In genomic region chrX:94389044-94389443, GRCh38 we compare ENCODE assay signal across 37 cellular contexts.
"Had no signal": no experiment of that assay in that cellular context is flagged by ENCODE, and none has a peak within 500 bp of the region (broad histone marks: within the 10 kb centered on the region; RNA-seq: fewer than 3 reads in every experiment).

No MANE protein-coding gene starts in this region.

- H3K4me3 ChIP-seq: adrenal gland, ascending aorta, body of pancreas, breast epithelium, cardiac muscle cell had no signal

- H3K9me3 Mint-ChIP-seq: activated naive CD4-positive, alpha-beta T cell treated with anti-CD3 and anti-CD28 coated beads, Interleukin-2, amount 10 ng/mL, durations not matched to agents 7 days and 5 days; activated naive CD4-positive, alpha-beta T cell treated with anti-CD3 and anti-CD28 coated beads, Interleukin-2, amount 50 U/mL, for 24 hours; activated T-helper 1 cell treated with anti-CD3 and anti-CD28 coated beads, Interleukin-12 subunit alpha, Interleukin-12 subunit beta, Interleukin-2, Interleukin-4 antibody, amounts not matched to agents 30 ng/mL and 10 ng/mL and 1 ng/mL, durations not matched to agents 14 hours and 24 hours and 36 hours; activated T-helper 17 cell treated with anti-CD3 and anti-CD28 coated beads, Interleukin-2, amount 50 U/mL, for 72 hours had no signal

- DNase-seq: activated effector memory CD4-positive, alpha-beta T cell treated with anti-CD3 and anti-CD28 coated beads, Interleukin-2, amount 50 U/mL, for 16 hours; activated effector memory CD4-positive, alpha-beta T cell treated with Interleukin-2 at 50 U/mL for 16 hours; activated gamma-delta T cell; activated gamma-delta T cell treated with Interleukin-2 at 50 U/mL for 16 hours; activated naive CD4-positive, alpha-beta T cell; activated naive CD4-positive, alpha-beta T cell treated with anti-CD3 and anti-CD28 coated beads for 36 hours; activated naive CD4-positive, alpha-beta T cell treated with anti-CD3 and anti-CD28 coated beads, Interleukin-2, amount 10 ng/mL, durations not matched to agents 7 days and 5 days; activated naive CD4-positive, alpha-beta T cell treated with anti-CD3 and anti-CD28 coated beads, Interleukin-2, amount 50 U/mL, for 16 hours; activated naive CD4-positive, alpha-beta T cell treated with Interleukin-2 at 50 U/mL for 16 hours; activated naive CD8-positive, alpha-beta T cell treated with anti-CD3 and anti-CD28 coated beads for 36 hours; activated naive CD8-positive, alpha-beta T cell treated with anti-CD3 and anti-CD28 coated beads, Interleukin-2, amount 10 ng/mL, durations not matched to agents 7 days and 5 days; activated naive CD8-positive, alpha-beta T cell treated with anti-CD3 and anti-CD28 coated beads, Interleukin-2, amount 50 U/mL, for 24 hours; activated T-cell treated with anti-CD3 and anti-CD28 coated beads, Interleukin-2, amount 50 U/mL, for 24 hours; activated T-cell treated with anti-CD3 and anti-CD28 coated beads, Interleukin-2, amount 50 U/mL, for 4 hours; activated T-cell treated with anti-CD3 and anti-CD28 coated beads, Interleukin-2, amount 50 U/mL, for 48 hours; activated T-cell treated with anti-CD3 and anti-CD28 coated beads, Interleukin-2, amount 50 U/mL, for 72 hours; adrenal gland; amniotic stem cell; amygdala; anterior cingulate cortex; aorta; body of pancreas; brain microvascular endothelial cell; caudate nucleus; central memory CD4-positive, alpha-beta T cell; cerebellar nuclear complex had no signal

- H3K27me3 Mint-ChIP-seq: activated naive CD4-positive, alpha-beta T cell treated with anti-CD3 and anti-CD28 coated beads, Interleukin-2, amount 10 ng/mL, durations not matched to agents 7 days and 5 days; activated naive CD4-positive, alpha-beta T cell treated with anti-CD3 and anti-CD28 coated beads, Interleukin-2, amount 50 U/mL, for 24 hours; activated naive CD8-positive, alpha-beta T cell; activated naive CD8-positive, alpha-beta T cell treated with anti-CD3 and anti-CD28 coated beads for 36 hours; activated naive CD8-positive, alpha-beta T cell treated with anti-CD3 and anti-CD28 coated beads, Interleukin-2, amount 10 ng/mL, durations not matched to agents 7 days and 5 days; activated naive CD8-positive, alpha-beta T cell treated with anti-CD3 and anti-CD28 coated beads, Interleukin-2, amount 50 U/mL, for 24 hours; activated T-helper 17 cell treated with anti-CD3 and anti-CD28 coated beads, Interleukin-2, amount 50 U/mL, for 72 hours; brain; central memory CD8-positive, alpha-beta T cell had no signal

- H3K36me3 ChIP-seq: adrenal gland, ascending aorta, brain microvascular endothelial cell, breast epithelium, cardiac muscle cell had no signal

- H3K36me3 Mint-ChIP-seq: activated naive CD4-positive, alpha-beta T cell treated with anti-CD3 and anti-CD28 coated beads, Interleukin-2, amount 10 ng/mL, durations not matched to agents 7 days and 5 days; activated naive CD4-positive, alpha-beta T cell treated with anti-CD3 and anti-CD28 coated beads, Interleukin-2, amount 50 U/mL, for 24 hours; activated naive CD4-positive, alpha-beta T cell treated with anti-CD3 and anti-CD28 coated beads, Interleukin-2, amount 50 U/mL, for 72 hours; activated naive CD8-positive, alpha-beta T cell; activated naive CD8-positive, alpha-beta T cell treated with anti-CD3 and anti-CD28 coated beads for 36 hours; activated naive CD8-positive, alpha-beta T cell treated with anti-CD3 and anti-CD28 coated beads, Interleukin-2, amount 10 ng/mL, durations not matched to agents 7 days and 5 days; brain had no signal

- H3K27ac Mint-ChIP-seq: activated naive CD4-positive, alpha-beta T cell treated with anti-CD3 and anti-CD28 coated beads for 36 hours; activated naive CD4-positive, alpha-beta T cell treated with anti-CD3 and anti-CD28 coated beads, Interleukin-2, amount 10 ng/mL, durations not matched to agents 7 days and 5 days; activated naive CD4-positive, alpha-beta T cell treated with anti-CD3 and anti-CD28 coated beads, Interleukin-2, amount 50 U/mL, for 24 hours; activated naive CD4-positive, alpha-beta T cell treated with anti-CD3 and anti-CD28 coated beads, Interleukin-2, amount 50 U/mL, for 72 hours; activated naive CD8-positive, alpha-beta T cell; activated naive CD8-positive, alpha-beta T cell treated with anti-CD3 and anti-CD28 coated beads for 36 hours; activated naive CD8-positive, alpha-beta T cell treated with anti-CD3 and anti-CD28 coated beads, Interleukin-2, amount 10 ng/mL, durations not matched to agents 7 days and 5 days; activated naive CD8-positive, alpha-beta T cell treated with anti-CD3 and anti-CD28 coated beads, Interleukin-2, amount 50 U/mL, for 24 hours; activated T-cell treated with anti-CD3 and anti-CD28 coated beads, Interleukin-2, amount 50 U/mL, for 24 hours; activated T-cell treated with anti-CD3 and anti-CD28 coated beads, Interleukin-2, amount 50 U/mL, for 72 hours; activated T-helper 1 cell treated with anti-CD3 and anti-CD28 coated beads, Interleukin-12 subunit alpha, Interleukin-12 subunit beta, Interleukin-2, Interleukin-4 antibody, amounts not matched to agents 30 ng/mL and 10 ng/mL and 1 ng/mL, durations not matched to agents 14 hours and 24 hours and 36 hours; activated T-helper 17 cell treated with anti-CD3 and anti-CD28 coated beads, Interleukin-2, amount 50 U/mL, for 72 hours; activated T-helper 2 cell treated with anti-CD3 and anti-CD28 coated beads, Interferon-gamma antibody, Interleukin-2, Interleukin-4, amounts not matched to agents 10 μg/mL and 5 μg/mL and 100 μg/mL, durations not matched to agents 14 hours and 24 hours and 36 hours; brain had no signal

- H3K4me1 Mint-ChIP-seq: activated naive CD4-positive, alpha-beta T cell treated with anti-CD3 and anti-CD28 coated beads, Interleukin-2, amount 10 ng/mL, durations not matched to agents 7 days and 5 days; activated naive CD4-positive, alpha-beta T cell treated with anti-CD3 and anti-CD28 coated beads, Interleukin-2, amount 50 U/mL, for 24 hours; activated naive CD8-positive, alpha-beta T cell treated with anti-CD3 and anti-CD28 coated beads for 36 hours; activated naive CD8-positive, alpha-beta T cell treated with anti-CD3 and anti-CD28 coated beads, Interleukin-2, amount 10 ng/mL, durations not matched to agents 7 days and 5 days; activated naive CD8-positive, alpha-beta T cell treated with anti-CD3 and anti-CD28 coated beads, Interleukin-2, amount 50 U/mL, for 24 hours; activated T-helper 17 cell treated with anti-CD3 and anti-CD28 coated beads, Interleukin-2, amount 50 U/mL, for 72 hours; brain; central memory CD8-positive, alpha-beta T cell had no signal

- H3K4me3 Mint-ChIP-seq: activated naive CD4-positive, alpha-beta T cell treated with anti-CD3 and anti-CD28 coated beads for 36 hours; activated naive CD4-positive, alpha-beta T cell treated with anti-CD3 and anti-CD28 coated beads, Interleukin-2, amount 10 ng/mL, durations not matched to agents 7 days and 5 days; activated naive CD4-positive, alpha-beta T cell treated with anti-CD3 and anti-CD28 coated beads, Interleukin-2, amount 50 U/mL, for 24 hours; activated naive CD8-positive, alpha-beta T cell; activated naive CD8-positive, alpha-beta T cell treated with anti-CD3 and anti-CD28 coated beads for 36 hours; activated naive CD8-positive, alpha-beta T cell treated with anti-CD3 and anti-CD28 coated beads, Interleukin-2, amount 10 ng/mL, durations not matched to agents 7 days and 5 days; activated naive CD8-positive, alpha-beta T cell treated with anti-CD3 and anti-CD28 coated beads, Interleukin-2, amount 50 U/mL, for 24 hours; activated T-cell treated with anti-CD3 and anti-CD28 coated beads, Interleukin-2, amount 50 U/mL, for 24 hours; activated T-cell treated with anti-CD3 and anti-CD28 coated beads, Interleukin-2, amount 50 U/mL, for 4 hours; activated T-cell treated with anti-CD3 and anti-CD28 coated beads, Interleukin-2, amount 50 U/mL, for 72 hours; activated T-helper 1 cell treated with anti-CD3 and anti-CD28 coated beads, Interleukin-12 subunit alpha, Interleukin-12 subunit beta, Interleukin-2, Interleukin-4 antibody, amounts not matched to agents 30 ng/mL and 10 ng/mL and 1 ng/mL, durations not matched to agents 14 hours and 24 hours and 36 hours; activated T-helper 17 cell treated with anti-CD3 and anti-CD28 coated beads, Interleukin-2, amount 50 U/mL, for 72 hours; brain; central memory CD8-positive, alpha-beta T cell had no signal

- ATAC-seq: activated naive CD4-positive, alpha-beta T cell treated with anti-CD3 and anti-CD28 coated beads, Interleukin-2, amount 50 U/mL, for 72 hours; activated naive CD8-positive, alpha-beta T cell treated with anti-CD3 and anti-CD28 coated beads, Interleukin-2, amount 50 U/mL, for 24 hours; activated T-cell treated with anti-CD3 and anti-CD28 coated beads, Interleukin-2, amount 50 U/mL, for 4 hours; activated T-cell treated with anti-CD3 and anti-CD28 coated beads, Interleukin-2, amount 50 U/mL, for 72 hours; activated T-helper 17 cell treated with anti-CD3 and anti-CD28 coated beads, Interleukin-2, amount 50 U/mL, for 72 hours; body of pancreas had no signal

- H3K9me3 ChIP-seq: adrenal gland, ascending aorta, body of pancreas had no signal

- H3K4me1 ChIP-seq: adrenal gland, ascending aorta, body of pancreas, breast epithelium had no signal
